22 cellular contexts compared by ENCODE assay signal in the genomic region with DNA sequence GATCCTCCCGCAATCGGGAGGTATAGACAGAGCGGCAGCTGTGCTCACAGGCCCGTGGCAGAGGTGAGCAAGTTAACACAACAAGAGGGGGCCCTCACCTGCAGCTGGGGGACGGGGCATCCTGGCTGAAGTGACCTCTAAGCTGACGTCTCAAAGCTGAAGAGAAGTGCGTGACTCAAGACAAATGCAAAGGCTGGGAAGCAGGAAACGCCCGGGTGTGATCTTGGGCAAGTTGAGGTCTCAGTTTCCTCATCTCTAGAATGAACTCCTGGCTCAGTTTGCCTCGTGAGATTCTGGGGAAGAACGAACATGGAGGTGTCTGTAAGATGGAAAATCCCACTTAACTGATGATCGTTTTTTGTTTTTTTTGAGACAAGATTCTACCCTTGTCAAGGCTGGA. TPM values are rescaled to one million over a fixed set of nuclear protein-coding genes. Genes with fewer than 3 reads are reported as not detected.
"Had no signal": no experiment of that assay in that cellular context is flagged by ENCODE, and none has a peak within 500 bp of the region (broad histone marks: within the 10 kb centered on the region; RNA-seq: fewer than 3 reads in every experiment).

No MANE protein-coding gene starts in this region.

- H3K27me3 ChIP-seq: body of pancreas, esophagus muscularis mucosa, right atrium auricular region, testis, upper lobe of left lung had no signal

- ATAC-seq: activated naive CD4-positive, alpha-beta T cell treated with anti-CD3 and anti-CD28 coated beads, Interleukin-2, amount 50 U/mL, for 72 hours; activated T-cell treated with anti-CD3 and anti-CD28 coated beads, Interleukin-2, amount 50 U/mL, for 72 hours; body of pancreas; left lung; stimulated activated naive CD8-positive, alpha-beta T cell treated with anti-CD3 and anti-CD28 coated beads, Interleukin-15, amount 100 ng/mL, for 72 hours had no signal

- FAIRE-seq: keratinocyte had no signal

- H3K4me2 ChIP-seq: smooth muscle cell had no signal

- H3K9me3 ChIP-seq: body of pancreas, esophagus muscularis mucosa, left lung, neutrophil, right atrium auricular region, testis, upper lobe of left lung had no signal

- DNase-seq: activated B cell treated with CpG ODN at 0.5 μM for 24 hours; activated CD4-positive, alpha-beta T cell treated with anti-CD3 and anti-CD28 coated beads, Interleukin-2, amount 10 ng/mL, durations not matched to agents 24 days and 14 days; activated CD8-positive, alpha-beta memory T cell treated with anti-CD3 and anti-CD28 coated beads, Interleukin-2, amount 50 U/mL, for 48 hours; activated gamma-delta T cell; activated T-cell treated with anti-CD3 and anti-CD28 coated beads, Interleukin-2, amount 50 U/mL, for 72 hours; amygdala; body of pancreas; central memory CD4-positive, alpha-beta T cell; hippocampal formation; left lung; mammary epithelial cell; posterior cingulate gyrus; stimulated activated naive CD8-positive, alpha-beta T cell treated with anti-CD3 and anti-CD28 coated beads, Interleukin-15, amount 100 ng/mL, for 72 hours; testis; upper lobe of left lung had no signal

- H3K4me1 ChIP-seq: left lung, upper lobe of left lung had no signal

- H3K27ac ChIP-seq: body of pancreas, coronary artery, esophagus muscularis mucosa, left lung, neutrophil, right atrium auricular region, testis, upper lobe of left lung had no signal

- H3K4me3 ChIP-seq: body of pancreas, coronary artery, esophagus muscularis mucosa, left lung, right atrium auricular region, smooth muscle cell, testis, upper lobe of left lung had no signal

- H3K36me3 ChIP-seq: esophagus muscularis mucosa, left lung, neutrophil, right atrium auricular region, upper lobe of left lung had no signal

RNA-seq across cellular contexts. Expression of a gene that starts 40.1 kb away (rescaled TPM):
- total RNA-seq: activated B cell treated with CpG ODN at 0.5 μM for 24 hours, smooth muscle cell had no signal
